ENCODE assay signal across 1 cellular context in the genomic region with DNA sequence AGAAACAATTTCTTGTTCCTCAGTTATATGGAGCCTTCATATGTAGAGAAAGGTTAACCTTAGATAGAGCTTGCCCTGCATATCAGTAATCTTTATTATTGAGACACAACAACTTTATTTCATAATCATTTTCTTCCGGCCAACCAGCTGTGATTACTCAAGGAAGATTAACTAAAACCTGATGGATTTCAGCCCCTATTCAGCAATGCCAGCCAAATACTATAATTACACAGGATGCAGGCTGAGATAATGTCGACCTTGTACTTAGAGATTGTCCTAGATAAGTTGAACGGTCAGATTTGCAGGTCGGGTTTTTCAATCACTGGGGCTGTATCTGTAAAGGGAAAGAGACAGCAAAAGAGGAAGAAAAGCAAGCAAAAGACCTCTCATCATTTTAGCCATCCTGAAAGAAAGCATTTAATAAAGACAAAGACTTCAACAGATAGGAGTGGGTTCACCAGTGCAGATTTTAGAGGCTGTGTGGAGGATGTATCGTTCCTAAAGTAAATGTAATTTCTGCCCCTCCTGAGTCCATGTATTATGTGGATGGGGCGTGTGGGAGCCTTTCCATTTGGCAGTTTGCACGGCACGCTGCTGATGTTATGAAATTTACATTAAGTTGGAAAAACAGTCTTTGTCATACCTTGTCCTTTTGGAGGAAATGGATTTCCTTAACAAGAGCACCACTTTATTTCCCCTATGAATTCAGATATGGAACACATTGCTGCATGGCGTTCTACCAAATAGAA.
TF ChIP-seq lines count a peak whose summit lies in the region.

No MANE protein-coding gene starts in this region.

TF ChIP-seq in HepG2, 621 proteins besides CTCF, POLR2A, EP300 and RAD21 (continued from another document and continues in another):
- TF ChIP-seq, protein P1, sequence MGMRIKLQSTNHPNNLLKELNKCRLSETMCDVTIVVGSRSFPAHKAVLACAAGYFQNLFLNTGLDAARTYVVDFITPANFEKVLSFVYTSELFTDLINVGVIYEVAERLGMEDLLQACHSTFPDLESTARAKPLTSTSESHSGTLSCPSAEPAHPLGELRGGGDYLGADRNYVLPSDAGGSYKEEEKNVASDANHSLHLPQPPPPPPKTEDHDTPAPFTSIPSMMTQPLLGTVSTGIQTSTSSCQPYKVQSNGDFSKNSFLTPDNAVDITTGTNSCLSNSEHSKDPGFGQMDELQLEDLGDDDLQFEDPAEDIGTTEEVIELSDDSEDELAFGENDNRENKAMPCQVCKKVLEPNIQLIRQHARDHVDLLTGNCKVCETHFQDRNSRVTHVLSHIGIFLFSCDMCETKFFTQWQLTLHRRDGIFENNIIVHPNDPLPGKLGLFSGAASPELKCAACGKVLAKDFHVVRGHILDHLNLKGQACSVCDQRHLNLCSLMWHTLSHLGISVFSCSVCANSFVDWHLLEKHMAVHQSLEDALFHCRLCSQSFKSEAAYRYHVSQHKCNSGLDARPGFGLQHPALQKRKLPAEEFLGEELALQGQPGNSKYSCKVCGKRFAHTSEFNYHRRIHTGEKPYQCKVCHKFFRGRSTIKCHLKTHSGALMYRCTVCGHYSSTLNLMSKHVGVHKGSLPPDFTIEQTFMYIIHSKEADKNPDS (CRISPR knock-in tag; IDR thresholded peaks at IDR 0.05) = no peak
- no peak for TF ChIP-seq HNRNPK (IDR thresholded peaks at IDR 0.05; ENCODE audit: low read depth, low read length, poor library complexity, severe bottlenecking)
- peak; percentile 21; the same call in 1 of the 2 replicates for TF ChIP-seq IRF2 (CRISPR knock-in tag; IDR thresholded peaks at IDR 0.05)
- TF ChIP-seq FOSL1 (CRISPR knock-in tag; IDR thresholded peaks at IDR 0.05; ENCODE audit: borderline replicate concordance) = no peak
- TF ChIP-seq SRSF1 (optimal IDR thresholded peaks at IDR 0.05; ENCODE audit: low read depth, low read length) = no peak
- no peak for TF ChIP-seq PTBP1 (IDR thresholded peaks at IDR 0.05; ENCODE audit: low read depth, low read length, poor library complexity, severe bottlenecking)
- TF ChIP-seq PITX1 (CRISPR knock-in tag; IDR thresholded peaks at IDR 0.05) = 0 out of 2 replicates have a peak, but pooled peaks have one; percentile 25
- no peak for TF ChIP-seq ZNF557 (CRISPR knock-in tag; IDR thresholded peaks at IDR 0.05)
- no peak for TF ChIP-seq SOX6 (IDR thresholded peaks at IDR 0.05)
- peak; percentile 69 for TF ChIP-seq SOX6 (CRISPR knock-in tag; IDR thresholded peaks at IDR 0.05)
- TF ChIP-seq TEAD3 (CRISPR knock-in tag; optimal IDR thresholded peaks at IDR 0.05; ENCODE audit: borderline replicate concordance) = no peak
- TF ChIP-seq ZNF335 (CRISPR knock-in tag; IDR thresholded peaks at IDR 0.05) = no peak
- 0 out of 2 replicates have a peak, but pooled peaks have one; percentile 55 for TF ChIP-seq ONECUT2 (CRISPR knock-in tag; IDR thresholded peaks at IDR 0.05)
- no peak for TF ChIP-seq DMAP1 (CRISPR knock-in tag; IDR thresholded peaks at IDR 0.05)
- TF ChIP-seq ETV5 (CRISPR knock-in tag; IDR thresholded peaks at IDR 0.05; ENCODE audit: borderline replicate concordance) = peak; percentile 81
- TF ChIP-seq CAMTA2 (CRISPR knock-in tag; IDR thresholded peaks at IDR 0.05; ENCODE audit: borderline replicate concordance) = no peak
- TF ChIP-seq SRSF9 (IDR thresholded peaks at IDR 0.05; ENCODE audit: borderline replicate concordance, insufficient read depth, low read depth, low read length, poor library complexity, severe bottlenecking) = no peak
- 0 out of 2 replicates have a peak, but pooled peaks have one; percentile 23 for TF ChIP-seq ZMYM2 (CRISPR knock-in tag; IDR thresholded peaks at IDR 0.05)
- TF ChIP-seq, protein P2, sequence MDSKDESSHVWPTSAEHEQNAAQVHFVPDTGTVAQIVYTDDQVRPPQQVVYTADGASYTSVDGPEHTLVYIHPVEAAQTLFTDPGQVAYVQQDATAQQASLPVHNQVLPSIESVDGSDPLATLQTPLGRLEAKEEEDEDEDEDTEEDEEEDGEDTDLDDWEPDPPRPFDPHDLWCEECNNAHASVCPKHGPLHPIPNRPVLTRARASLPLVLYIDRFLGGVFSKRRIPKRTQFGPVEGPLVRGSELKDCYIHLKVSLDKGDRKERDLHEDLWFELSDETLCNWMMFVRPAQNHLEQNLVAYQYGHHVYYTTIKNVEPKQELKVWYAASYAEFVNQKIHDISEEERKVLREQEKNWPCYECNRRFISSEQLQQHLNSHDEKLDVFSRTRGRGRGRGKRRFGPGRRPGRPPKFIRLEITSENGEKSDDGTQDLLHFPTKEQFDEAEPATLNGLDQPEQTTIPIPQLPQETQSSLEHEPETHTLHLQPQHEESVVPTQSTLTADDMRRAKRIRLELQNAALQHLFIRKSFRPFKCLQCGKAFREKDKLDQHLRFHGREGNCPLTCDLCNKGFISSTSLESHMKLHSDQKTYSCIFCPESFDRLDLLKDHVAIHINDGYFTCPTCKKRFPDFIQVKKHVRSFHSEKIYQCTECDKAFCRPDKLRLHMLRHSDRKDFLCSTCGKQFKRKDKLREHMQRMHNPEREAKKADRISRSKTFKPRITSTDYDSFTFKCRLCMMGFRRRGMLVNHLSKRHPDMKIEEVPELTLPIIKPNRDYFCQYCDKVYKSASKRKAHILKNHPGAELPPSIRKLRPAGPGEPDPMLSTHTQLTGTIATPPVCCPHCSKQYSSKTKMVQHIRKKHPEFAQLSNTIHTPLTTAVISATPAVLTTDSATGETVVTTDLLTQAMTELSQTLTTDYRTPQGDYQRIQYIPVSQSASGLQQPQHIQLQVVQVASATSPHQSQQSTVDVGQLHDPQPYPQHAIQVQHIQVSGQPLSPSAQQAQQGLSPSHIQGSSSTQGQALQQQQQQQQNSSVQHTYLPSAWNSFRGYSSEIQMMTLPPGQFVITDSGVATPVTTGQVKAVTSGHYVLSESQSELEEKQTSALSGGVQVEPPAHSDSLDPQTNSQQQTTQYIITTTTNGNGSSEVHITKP (CRISPR knock-in tag; IDR thresholded peaks at IDR 0.05; ENCODE audit: low read depth) = no peak
- no peak for TF ChIP-seq PHB2 (IDR thresholded peaks at IDR 0.05; ENCODE audit: partially characterized antibody)
- TF ChIP-seq, protein P3, sequence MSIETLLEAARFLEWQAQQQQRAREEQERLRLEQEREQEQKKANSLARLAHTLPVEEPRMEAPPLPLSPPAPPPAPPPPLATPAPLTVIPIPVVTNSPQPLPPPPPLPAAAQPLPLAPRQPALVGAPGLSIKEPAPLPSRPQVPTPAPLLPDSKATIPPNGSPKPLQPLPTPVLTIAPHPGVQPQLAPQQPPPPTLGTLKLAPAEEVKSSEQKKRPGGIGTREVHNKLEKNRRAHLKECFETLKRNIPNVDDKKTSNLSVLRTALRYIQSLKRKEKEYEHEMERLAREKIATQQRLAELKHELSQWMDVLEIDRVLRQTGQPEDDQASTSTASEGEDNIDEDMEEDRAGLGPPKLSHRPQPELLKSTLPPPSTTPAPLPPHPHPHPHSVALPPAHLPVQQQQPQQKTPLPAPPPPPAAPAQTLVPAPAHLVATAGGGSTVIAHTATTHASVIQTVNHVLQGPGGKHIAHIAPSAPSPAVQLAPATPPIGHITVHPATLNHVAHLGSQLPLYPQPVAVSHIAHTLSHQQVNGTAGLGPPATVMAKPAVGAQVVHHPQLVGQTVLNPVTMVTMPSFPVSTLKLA (IDR thresholded peaks at IDR 0.05) = no peak
- no peak for TF ChIP-seq PHF8 (CRISPR knock-in tag; IDR thresholded peaks at IDR 0.05)
- TF ChIP-seq ISX (CRISPR knock-in tag; conservative IDR thresholded peaks at IDR 0.05) = no peak
- no peak for TF ChIP-seq FOXK2 (IDR thresholded peaks at IDR 0.05)
- TF ChIP-seq, protein P4, sequence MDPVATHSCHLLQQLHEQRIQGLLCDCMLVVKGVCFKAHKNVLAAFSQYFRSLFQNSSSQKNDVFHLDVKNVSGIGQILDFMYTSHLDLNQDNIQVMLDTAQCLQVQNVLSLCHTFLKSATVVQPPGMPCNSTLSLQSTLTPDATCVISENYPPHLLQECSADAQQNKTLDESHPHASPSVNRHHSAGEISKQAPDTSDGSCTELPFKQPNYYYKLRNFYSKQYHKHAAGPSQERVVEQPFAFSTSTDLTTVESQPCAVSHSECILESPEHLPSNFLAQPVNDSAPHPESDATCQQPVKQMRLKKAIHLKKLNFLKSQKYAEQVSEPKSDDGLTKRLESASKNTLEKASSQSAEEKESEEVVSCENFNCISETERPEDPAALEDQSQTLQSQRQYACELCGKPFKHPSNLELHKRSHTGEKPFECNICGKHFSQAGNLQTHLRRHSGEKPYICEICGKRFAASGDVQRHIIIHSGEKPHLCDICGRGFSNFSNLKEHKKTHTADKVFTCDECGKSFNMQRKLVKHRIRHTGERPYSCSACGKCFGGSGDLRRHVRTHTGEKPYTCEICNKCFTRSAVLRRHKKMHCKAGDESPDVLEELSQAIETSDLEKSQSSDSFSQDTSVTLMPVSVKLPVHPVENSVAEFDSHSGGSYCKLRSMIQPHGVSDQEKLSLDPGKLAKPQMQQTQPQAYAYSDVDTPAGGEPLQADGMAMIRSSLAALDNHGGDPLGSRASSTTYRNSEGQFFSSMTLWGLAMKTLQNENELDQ (CRISPR knock-in tag; IDR thresholded peaks at IDR 0.05; ENCODE audit: borderline replicate concordance) = no peak
- TF ChIP-seq GABPA (IDR thresholded peaks at IDR 0.05; ENCODE audit: low read depth, low read length) = no peak
- TF ChIP-seq GABPA (CRISPR knock-in tag; IDR thresholded peaks at IDR 0.05; ENCODE audit: low read depth) = no peak
- no peak for TF ChIP-seq CCAR2 (optimal IDR thresholded peaks at IDR 0.05; ENCODE audit: low read depth, low read length)
- no peak for TF ChIP-seq HIVEP1 (CRISPR knock-in tag; IDR thresholded peaks at IDR 0.05)
- no peak for TF ChIP-seq RELA (CRISPR knock-in tag; IDR thresholded peaks at IDR 0.05)
- peak; percentile 52 for TF ChIP-seq ZMYM4 (CRISPR knock-in tag; IDR thresholded peaks at IDR 0.05)
- TF ChIP-seq, protein P5, sequence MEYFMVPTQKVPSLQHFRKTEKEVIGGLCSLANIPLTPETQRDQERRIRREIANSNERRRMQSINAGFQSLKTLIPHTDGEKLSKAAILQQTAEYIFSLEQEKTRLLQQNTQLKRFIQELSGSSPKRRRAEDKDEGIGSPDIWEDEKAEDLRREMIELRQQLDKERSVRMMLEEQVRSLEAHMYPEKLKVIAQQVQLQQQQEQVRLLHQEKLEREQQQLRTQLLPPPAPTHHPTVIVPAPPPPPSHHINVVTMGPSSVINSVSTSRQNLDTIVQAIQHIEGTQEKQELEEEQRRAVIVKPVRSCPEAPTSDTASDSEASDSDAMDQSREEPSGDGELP (IDR thresholded peaks at IDR 0.05; ENCODE audit: borderline replicate concordance, low read depth) = peak; percentile 88
- TF ChIP-seq, protein P6, sequence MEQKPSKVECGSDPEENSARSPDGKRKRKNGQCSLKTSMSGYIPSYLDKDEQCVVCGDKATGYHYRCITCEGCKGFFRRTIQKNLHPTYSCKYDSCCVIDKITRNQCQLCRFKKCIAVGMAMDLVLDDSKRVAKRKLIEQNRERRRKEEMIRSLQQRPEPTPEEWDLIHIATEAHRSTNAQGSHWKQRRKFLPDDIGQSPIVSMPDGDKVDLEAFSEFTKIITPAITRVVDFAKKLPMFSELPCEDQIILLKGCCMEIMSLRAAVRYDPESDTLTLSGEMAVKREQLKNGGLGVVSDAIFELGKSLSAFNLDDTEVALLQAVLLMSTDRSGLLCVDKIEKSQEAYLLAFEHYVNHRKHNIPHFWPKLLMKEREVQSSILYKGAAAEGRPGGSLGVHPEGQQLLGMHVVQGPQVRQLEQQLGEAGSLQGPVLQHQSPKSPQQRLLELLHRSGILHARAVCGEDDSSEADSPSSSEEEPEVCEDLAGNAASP (CRISPR knock-in tag; IDR thresholded peaks at IDR 0.05; ENCODE audit: borderline replicate concordance) = no peak
- no peak for TF ChIP-seq ZNF256 (CRISPR knock-in tag; conservative IDR thresholded peaks at IDR 0.05)
- no peak for TF ChIP-seq ZNF451 (CRISPR knock-in tag; IDR thresholded peaks at IDR 0.05)
- TF ChIP-seq ZNF180 (CRISPR knock-in tag; IDR thresholded peaks at IDR 0.05; ENCODE audit: borderline replicate concordance, low read depth) = no peak
- TF ChIP-seq, protein P7, sequence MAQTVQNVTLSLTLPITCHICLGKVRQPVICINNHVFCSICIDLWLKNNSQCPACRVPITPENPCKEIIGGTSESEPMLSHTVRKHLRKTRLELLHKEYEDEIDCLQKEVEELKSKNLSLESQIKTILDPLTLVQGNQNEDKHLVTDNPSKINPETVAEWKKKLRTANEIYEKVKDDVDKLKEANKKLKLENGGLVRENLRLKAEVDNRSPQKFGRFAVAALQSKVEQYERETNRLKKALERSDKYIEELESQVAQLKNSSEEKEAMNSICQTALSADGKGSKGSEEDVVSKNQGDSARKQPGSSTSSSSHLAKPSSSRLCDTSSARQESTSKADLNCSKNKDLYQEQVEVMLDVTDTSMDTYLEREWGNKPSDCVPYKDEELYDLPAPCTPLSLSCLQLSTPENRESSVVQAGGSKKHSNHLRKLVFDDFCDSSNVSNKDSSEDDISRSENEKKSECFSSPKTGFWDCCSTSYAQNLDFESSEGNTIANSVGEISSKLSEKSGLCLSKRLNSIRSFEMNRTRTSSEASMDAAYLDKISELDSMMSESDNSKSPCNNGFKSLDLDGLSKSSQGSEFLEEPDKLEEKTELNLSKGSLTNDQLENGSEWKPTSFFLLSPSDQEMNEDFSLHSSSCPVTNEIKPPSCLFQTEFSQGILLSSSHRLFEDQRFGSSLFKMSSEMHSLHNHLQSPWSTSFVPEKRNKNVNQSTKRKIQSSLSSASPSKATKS (CRISPR knock-in tag; IDR thresholded peaks at IDR 0.05) = no peak
- TF ChIP-seq ZNF737 (CRISPR knock-in tag; IDR thresholded peaks at IDR 0.05; ENCODE audit: borderline replicate concordance) = no peak
- TF ChIP-seq YEATS2 (CRISPR knock-in tag; IDR thresholded peaks at IDR 0.05; ENCODE audit: borderline replicate concordance) = no peak
- TF ChIP-seq GATAD2A (CRISPR knock-in tag; IDR thresholded peaks at IDR 0.05) = 0 out of 2 replicates have a peak, but pooled peaks have one; percentile 30
- TF ChIP-seq MED13 (CRISPR knock-in tag; IDR thresholded peaks at IDR 0.05) = no peak
- TF ChIP-seq ZNF775 (CRISPR knock-in tag; IDR thresholded peaks at IDR 0.05; ENCODE audit: borderline replicate concordance) = no peak
- no peak for TF ChIP-seq SRY (CRISPR knock-in tag; IDR thresholded peaks at IDR 0.05)
